In the genomic region with DNA sequence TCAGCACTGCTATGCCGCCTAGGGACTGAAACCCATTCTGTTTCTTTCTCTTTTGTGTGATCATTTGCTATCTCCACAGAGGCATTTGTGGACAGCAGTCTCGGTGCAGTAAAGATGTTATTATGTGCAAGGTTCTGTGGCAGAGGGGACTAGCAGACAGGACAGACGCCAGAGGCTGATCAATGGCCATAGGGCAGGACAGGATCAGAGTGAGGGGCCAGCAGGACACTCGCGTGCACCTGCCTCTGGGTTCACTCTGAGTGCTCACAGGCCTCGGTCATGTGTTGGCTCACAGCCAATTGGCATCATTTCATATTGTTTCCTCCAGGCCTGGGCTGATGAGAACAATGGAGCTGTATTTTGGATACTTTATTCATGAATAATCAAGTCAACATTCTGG, we compare ENCODE assay signal across 10 cellular contexts.
DNase-seq lines count a peak whose midpoint lies in the region; ATAC-seq and TF ChIP-seq lines count a peak whose summit lies in the region.
"Had no signal": no experiment of that assay in that cellular context is flagged by ENCODE, and none has a peak within 500 bp of the region (broad histone marks: within the 10 kb centered on the region; RNA-seq: fewer than 3 reads in every experiment).

No MANE protein-coding gene starts in this region.

- in situ Hi-C loops in astrocyte of the spinal cord (cut with HindIII; ENCODE audit: low sequenced_read_pairs) = no loop called here

- ATAC-seq in GM21423 (IDR thresholded peaks at IDR 0.05; ENCODE audit: unreplicated experiment) = no peak
- ATAC-seq in HG03039 (IDR thresholded peaks at IDR 0.05; ENCODE audit: unreplicated experiment) = no peak

- TF ChIP-seq CTCF in astrocyte of the spinal cord (IDR thresholded peaks at IDR 0.05; ENCODE audit: low read depth, low read length) = no peak

- peak; percentile 88 for DNase-seq in DMS153 treated with DMSO at 0.1 percent for 48 hours (lab: John Stamatoyannopoulos, UW; ENCODE audit: unreplicated experiment)
- DNase-seq in NCI-H2081 (lab: John Stamatoyannopoulos, UW) = peak; percentile 73 to 88
- peak; percentile 59 for DNase-seq in astrocyte of the spinal cord (ENCODE audit: low read depth, low spot score)
- DNase-seq in lung microvascular endothelial cell (ENCODE audit: low read depth in 2 of 2) = peak; percentile 94 to 99
- DNase-seq in activated CD4-positive, alpha-beta T cell treated with anti-CD3 and anti-CD28 coated beads, Interleukin-2, amount 50 U/mL, for 1 hour = no peak
- no peak for DNase-seq in NCI-H1694 (lab: John Stamatoyannopoulos, UW)
- DNase-seq: KG1, T-helper 2 cell had no signal

- H3K4me3 ChIP-seq in astrocyte of the spinal cord (ENCODE audit: low read depth, low read length) = no peak overlapping the region

Comparison
In these comparisons a context has a peak if more than half of its experiments do, and no peak if none do; other contexts are left out.
1. DNase-seq: peak in DMS153 treated with DMSO at 0.1 percent for 48 hours (single experiment), NCI-H2081 (2 of 2), astrocyte of the spinal cord (single experiment) and lung microvascular endothelial cell (2 of 2); none in activated CD4-positive, alpha-beta T cell treated with anti-CD3 and anti-CD28 coated beads, Interleukin-2, amount 50 U/mL, for 1 hour (single experiment) and NCI-H1694 (single experiment).